17 cellular contexts compared by ENCODE assay signal in the genomic region with DNA sequence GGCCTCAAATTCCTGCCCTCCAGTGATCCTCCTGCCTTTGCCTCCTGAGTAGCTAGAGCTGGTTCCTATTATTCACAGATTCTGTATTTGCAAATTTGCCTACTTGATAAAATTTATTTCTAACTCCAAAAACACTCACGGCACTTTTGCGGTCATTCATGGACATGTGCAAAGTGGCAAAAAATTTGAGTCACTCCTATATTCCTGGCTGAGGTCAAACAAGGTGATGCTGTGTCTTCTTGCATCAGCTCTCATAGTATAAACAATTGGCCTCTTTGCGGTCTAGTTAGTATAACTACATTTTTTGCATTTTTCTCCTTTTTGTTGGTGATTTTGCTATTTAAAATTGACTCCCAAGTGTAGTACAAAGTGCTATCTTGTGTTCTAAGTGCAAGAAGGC. TPM values are rescaled to one million over a fixed set of nuclear protein-coding genes. Genes with fewer than 3 reads are reported as not detected.
A peak's percentile ranks its signal among the peaks of the same experiment; 100 is the strongest.
DNase-seq lines count a peak whose midpoint lies in the region; ATAC-seq, FAIRE-seq and TF ChIP-seq lines count a peak whose summit lies in the region.
"Had no signal": no experiment of that assay in that cellular context is flagged by ENCODE, and none has a peak within 500 bp of the region (broad histone marks: within the 10 kb centered on the region; RNA-seq: fewer than 3 reads in every experiment).

No MANE protein-coding gene starts in this region.

- H3K27ac Mint-ChIP-seq in GM23338 = 0 out of 2 replicates have a peak overlapping the region, but pooled peaks have one; percentile 22
- H3K27ac Mint-ChIP-seq: activated CD8-positive, alpha-beta memory T cell treated with anti-CD3 and anti-CD28 coated beads, Interleukin-2, amount 10 ng/mL, durations not matched to agents 7 days and 5 days had no signal

- H3K4me3 ChIP-seq in GM23338 (no peak overlapping the region), fibroblast of mammary gland (ENCODE audit: control insufficient read depth, low read depth, low read length) (no peak overlapping the region), mucosa of descending colon (no peak overlapping the region)
- H3K4me3 ChIP-seq: tibial artery had no signal

- no peak overlapping the region for H3K27ac ChIP-seq in GM23338 (ENCODE audit: low read depth)
- H3K27ac ChIP-seq: tibial artery had no signal

- peaks cover 2% of the 10 kb centered on the region for H3K27me3 Mint-ChIP-seq in GM23338 (ENCODE audit: insufficient read depth, low read depth, poor library complexity)
- H3K27me3 Mint-ChIP-seq: activated CD8-positive, alpha-beta memory T cell treated with anti-CD3 and anti-CD28 coated beads, Interleukin-2, amount 10 ng/mL, durations not matched to agents 7 days and 5 days; natural killer cell treated with Interleukin-12 subunit alpha and Interleukin-12 subunit beta and Interleukin-15 and Interleukin-18, amount 100 ng/mL, for 72 hours had no signal

- no peaks in the 10 kb centered on the region for H3K4me1 Mint-ChIP-seq in GM23338

- peaks cover 31% of the 10 kb centered on the region for H3K36me3 Mint-ChIP-seq in GM23338 (ENCODE audit: low read depth)

- no peak for FAIRE-seq in urothelium cell line (lab: Jason Lieb, UNC)

- intact Hi-C loops in mucosa of descending colon (cut with DNase I, micrococcal nuclease) = no loop called here

- TF ChIP-seq CTCF in GM23338 (conservative IDR thresholded peaks at IDR 0.05; ENCODE audit: low read depth in 2 of 2) (no peak), fibroblast of mammary gland (conservative IDR thresholded peaks at IDR 0.05; ENCODE audit: control insufficient read depth, insufficient read depth, low read depth, low read length) (no peak), mucosa of descending colon (IDR thresholded peaks at IDR 0.05) (no peak), GM20000 (IDR thresholded peaks at IDR 0.05; ENCODE audit: extremely low read depth, missing control alignments) (no peak)

- H3K79me2 ChIP-seq in GM23338 (replicated peaks; ENCODE audit: insufficient read depth) = peaks cover 50% of the 10 kb centered on the region

- H3K27me3 ChIP-seq in GM23338 (ENCODE audit: insufficient read depth) = no peaks in the 10 kb centered on the region
- H3K27me3 ChIP-seq: tibial artery had no signal

- H3K9me2 ChIP-seq in GM23338 (ENCODE audit: insufficient read depth) = no peaks in the 10 kb centered on the region

- DNase-seq in GM23338 (ENCODE audit: low spot score) (no peak), T1000 (lab: John Stamatoyannopoulos, UW) (peak; percentile 55), fibroblast of mammary gland (ENCODE audit: low read depth) (peak; percentile 90), urothelium cell line (ENCODE audit: low spot score) (peak; percentile 48), mucosa of descending colon (no peak), GM20000 (ENCODE audit: low spot score) (no peak), HPDE6-E6E7 (ENCODE audit: extremely low spot score) (no peak)
- DNase-seq: activated CD8-positive, alpha-beta memory T cell treated with anti-CD3 and anti-CD28 coated beads, Interleukin-2, amount 10 ng/mL, durations not matched to agents 7 days and 5 days; activated naive CD4-positive, alpha-beta T cell; caudate nucleus; NCI-H187; NCI-H524; stimulated activated CD4-positive, alpha-beta T cell treated with anti-CD3 and anti-CD28 coated beads, Interleukin-4, amount 100 ng/mL, for 1 hour; tibial artery had no signal

- H3K9me3 Mint-ChIP-seq in GM23338 = peaks cover 11% of the 10 kb centered on the region; the same call in 2 of the 3 replicates
- H3K9me3 Mint-ChIP-seq: natural killer cell treated with Interleukin-12 subunit alpha and Interleukin-12 subunit beta and Interleukin-15 and Interleukin-18, amount 100 ng/mL, for 72 hours had no signal

- H3K9me3 ChIP-seq in mucosa of descending colon = no peaks in the 10 kb centered on the region
- H3K9me3 ChIP-seq: tibial artery had no signal

- H3K4me2 ChIP-seq in GM23338 = no peak overlapping the region

- H3K36me3 ChIP-seq in GM23338 (ENCODE audit: insufficient read depth) = no peaks in the 10 kb centered on the region
- no peaks in the 10 kb centered on the region for H3K36me3 ChIP-seq in mucosa of descending colon (ENCODE audit: low read depth)

- no peak overlapping the region for H2AFZ ChIP-seq in GM23338

- ATAC-seq in GM23338 (no peak), mucosa of descending colon (no peak)
- ATAC-seq: activated CD4-positive, CD25-positive, alpha-beta regulatory T cell treated with anti-CD3 and anti-CD28 coated beads, Interleukin-2, amount 50 U/mL, for 24 hours; activated CD8-positive, alpha-beta memory T cell treated with anti-CD3 and anti-CD28 coated beads, Interleukin-2, amount 10 ng/mL, durations not matched to agents 7 days and 5 days; natural killer cell treated with Interleukin-12 subunit alpha and Interleukin-12 subunit beta and Interleukin-15 and Interleukin-18, amount 100 ng/mL, for 72 hours; sciatic nerve had no signal

- no peaks in the 10 kb centered on the region for H3F3A ChIP-seq in GM23338 (replicated peaks; ENCODE audit: low read depth)

- no peak overlapping the region for H3K4me3 Mint-ChIP-seq in GM23338
- H3K4me3 Mint-ChIP-seq: activated CD8-positive, alpha-beta memory T cell treated with anti-CD3 and anti-CD28 coated beads, Interleukin-2, amount 10 ng/mL, durations not matched to agents 7 days and 5 days; natural killer cell treated with Interleukin-12 subunit alpha and Interleukin-12 subunit beta and Interleukin-15 and Interleukin-18, amount 100 ng/mL, for 72 hours had no signal

- H3K4me1 ChIP-seq in GM23338 (ENCODE audit: insufficient read depth) (0 out of 2 replicates have a peak, but pooled peaks cover 6% of the 10 kb centered on the region), mucosa of descending colon (ENCODE audit: low read depth) (peaks cover 10% of the 10 kb centered on the region)

- H4K20me1 ChIP-seq in GM23338 (replicated peaks; ENCODE audit: insufficient read depth) = peaks cover 13% of the 10 kb centered on the region; the same call in 1 of the 2 replicates

TF ChIP-seq in GM23338, 12 proteins besides CTCF, POLR2A, EP300 and RAD21:
- TF ChIP-seq CREB1 (CRISPR knock-in tag; IDR thresholded peaks at IDR 0.05; ENCODE audit: low read depth) (no peak), POLR2AphosphoS5 (IDR thresholded peaks at IDR 0.05; ENCODE audit: low read depth) (no peak)

RNA-seq across cellular contexts. Expression of a gene that starts 24.7 kb away (rescaled TPM):
- 17.5 and 20.4 TPM in 2 replicates for total RNA-seq in GM23338 (2014; rRNA removed; shearing (Covaris generic))
- 21.2 and 22.7 TPM in 2 replicates for polyA plus RNA-seq in GM23338 (2016; fragmentation: Nextera tagmentation; extraction: Ambion mirVana)
- 10 to 100 TPM; 39.1 to 43.0 (median 41.7) TPM for total RNA-seq in mucosa of descending colon

RNA-seq across cellular contexts. Expression of a gene that starts 54.2 kb away (rescaled TPM):
- not detected in 2 replicates for total RNA-seq in GM23338 (2014; rRNA removed; shearing (Covaris generic))
- polyA plus RNA-seq in GM23338 (2016; fragmentation: Nextera tagmentation; extraction: Ambion mirVana) = not detected in 2 replicates
- total RNA-seq in mucosa of descending colon = not detected
- total RNA-seq: activated CD8-positive, alpha-beta memory T cell treated with anti-CD3 and anti-CD28 coated beads, Interleukin-2, amount 10 ng/mL, durations not matched to agents 7 days and 5 days; natural killer cell treated with Interleukin-12 subunit alpha and Interleukin-12 subunit beta and Interleukin-15 and Interleukin-18, amount 100 ng/mL, for 72 hours; sciatic nerve had no signal

Comparison
In these comparisons a context has a peak if more than half of its experiments do, and no peak if none do; other contexts are left out.
1. DNase-seq: peak in T1000 (single experiment), fibroblast of mammary gland (single experiment) and urothelium cell line (single experiment); none in GM23338 (single experiment), mucosa of descending colon (0 of 3), GM20000 (single experiment) and HPDE6-E6E7 (single experiment).